Comparison of ENCODE assay signal across 8 cellular contexts in genomic region chr14:68663385-68664076, GRCh38.
DNase-seq lines count a peak whose midpoint lies in the region; ATAC-seq and TF ChIP-seq lines count a peak whose summit lies in the region.

No MANE protein-coding gene starts in this region.

- in situ Hi-C loops in gastrocnemius medialis (cut with MboI; ENCODE audit: low sequenced_read_pairs in 4 of 4): no loop called here

- no peaks in the 10 kb centered on the region for H3K9me2 ChIP-seq in PC-3 (replicated peaks; ENCODE audit: low read length)

- no peaks in the 10 kb centered on the region for H3F3A ChIP-seq in PC-3 (ENCODE audit: low read length, unreplicated experiment)

- ATAC-seq in GM19351 (IDR thresholded peaks at IDR 0.05; ENCODE audit: unreplicated experiment): peak; percentile 83
- peak; percentile 73 for ATAC-seq in HG03103 (IDR thresholded peaks at IDR 0.05; ENCODE audit: low read depth, unreplicated experiment)
- ATAC-seq in gastrocnemius medialis: no peak
- ATAC-seq in PC-3: no peak

- TF ChIP-seq CTCF in gastrocnemius medialis (IDR thresholded peaks at IDR 0.05 in 4 of 5, conservative IDR thresholded peaks at IDR 0.05 in 1 of 5) (no peak), PC-3 (conservative IDR thresholded peaks at IDR 0.05; ENCODE audit: low read depth, low read length) (no peak)

- H3K4me2 ChIP-seq in PC-3 (ENCODE audit: low read length): no peak overlapping the region

- no TSS peak for BruUV-seq in PC-3 (replicated peaks; lab: Mats Ljungman, UMichigan)

- H3K9me3 ChIP-seq in gastrocnemius medialis (no peaks in the 10 kb centered on the region), PC-3 (ENCODE audit: low read length) (no peaks in the 10 kb centered on the region)

- peak; percentile 44 for DNase-seq in activated naive CD8-positive, alpha-beta T cell treated with anti-CD3 and anti-CD28 coated beads for 36 hours
- DNase-seq in gastrocnemius medialis (no peak), NCI-H526 treated with DMSO at 0.1 percent for 48 hours (lab: John Stamatoyannopoulos, UW) (no peak), NCI-H1436 (lab: John Stamatoyannopoulos, UW) (no peak), PC-3 (no peak)

- H3K4me3 ChIP-seq in rectal smooth muscle tissue (ENCODE audit: low read length) (peak overlapping the region; percentile 9), gastrocnemius medialis (no peak overlapping the region), PC-3 (ENCODE audit: low read length) (no peak overlapping the region)

- no peaks in the 10 kb centered on the region for H3K27me3 ChIP-seq in rectal smooth muscle tissue (ENCODE audit: control insufficient read depth, insufficient read depth, low read length)
- H3K27me3 ChIP-seq in gastrocnemius medialis: no peaks in the 10 kb centered on the region
- no peaks in the 10 kb centered on the region for H3K27me3 ChIP-seq in PC-3 (ENCODE audit: low read length)

- TF ChIP-seq POLR2A in gastrocnemius medialis (IDR thresholded peaks at IDR 0.05): no peak

- H3K4me3 Mint-ChIP-seq in activated naive CD8-positive, alpha-beta T cell treated with anti-CD3 and anti-CD28 coated beads for 36 hours: no peak overlapping the region

- no peak overlapping the region for H2AFZ ChIP-seq in PC-3 (ENCODE audit: low read length)

- no peaks in the 10 kb centered on the region for H3K27me3 Mint-ChIP-seq in activated naive CD8-positive, alpha-beta T cell treated with anti-CD3 and anti-CD28 coated beads for 36 hours

- H4K20me1 ChIP-seq in PC-3 (ENCODE audit: low read length): no peaks in the 10 kb centered on the region

- no peaks in the 10 kb centered on the region for H3K36me3 ChIP-seq in rectal smooth muscle tissue (ENCODE audit: control insufficient read depth, insufficient read depth, low read length)
- H3K36me3 ChIP-seq in gastrocnemius medialis: no peaks in the 10 kb centered on the region
- no peaks in the 10 kb centered on the region for H3K36me3 ChIP-seq in PC-3 (ENCODE audit: low read depth, low read length)

- CTCF ChIA-PET in PC-3 (lab: Charles Lee): no interaction called here

- peak overlapping the region; percentile 5 for H3K27ac ChIP-seq in rectal smooth muscle tissue (ENCODE audit: low read depth, low read length)
- peak overlapping the region in 2 of 4 donors; percentile 10 to 11 for H3K27ac ChIP-seq in gastrocnemius medialis
- no peak overlapping the region for H3K27ac ChIP-seq in PC-3 (ENCODE audit: low read length)

- H3K27ac Mint-ChIP-seq in activated naive CD8-positive, alpha-beta T cell treated with anti-CD3 and anti-CD28 coated beads for 36 hours: peak overlapping the region; percentile 71

- H3K9ac ChIP-seq in rectal smooth muscle tissue (ENCODE audit: low read length) (no peak overlapping the region), PC-3 (ENCODE audit: low read length) (no peak overlapping the region)

- H3K4me1 ChIP-seq in rectal smooth muscle tissue (ENCODE audit: control insufficient read depth, insufficient read depth, low read length) (peaks cover 52% of the 10 kb centered on the region), gastrocnemius medialis (peaks cover 11 to 39% of the 10 kb centered on the region in 2 donors), PC-3 (ENCODE audit: insufficient read depth, low read length) (0 out of 2 replicates have a peak, but pooled peaks cover 4% of the 10 kb centered on the region)

- H3K4me1 Mint-ChIP-seq in activated naive CD8-positive, alpha-beta T cell treated with anti-CD3 and anti-CD28 coated beads for 36 hours: peaks cover 32% of the 10 kb centered on the region

- intact Hi-C loops in gastrocnemius medialis (cut with DNase I; ENCODE audit: low total_unique reads): loop anchor here (5.0 kb wide), 1 partner anchor 141 kb away; no protein-coding TSS in a partner anchor
- intact Hi-C loops in PC-3 (cut with micrococcal nuclease): no loop called here

- no peaks in the 10 kb centered on the region for H3K9me3 Mint-ChIP-seq in activated naive CD8-positive, alpha-beta T cell treated with anti-CD3 and anti-CD28 coated beads for 36 hours

- POLR2A ChIA-PET in PC-3 (lab: Charles Lee; ENCODE audit: unreplicated experiment): no interaction called here

- peaks cover 6% of the 10 kb centered on the region for H3K36me3 Mint-ChIP-seq in activated naive CD8-positive, alpha-beta T cell treated with anti-CD3 and anti-CD28 coated beads for 36 hours

- H3K79me2 ChIP-seq in PC-3 (ENCODE audit: low read length): no peaks in the 10 kb centered on the region

Comparison
In these comparisons a context has a peak if more than half of its experiments do, and no peak if none do; other contexts are left out.
1. ATAC-seq: peak in GM19351 (single experiment) and HG03103 (single experiment); none in gastrocnemius medialis (0 of 2) and PC-3 (single experiment).